Comparison of ENCODE assay signal across 10 cellular contexts in genomic region chr4:102761902-102762301, GRCh38. TPM values are rescaled to one million over a fixed set of nuclear protein-coding genes. Genes with fewer than 3 reads are reported as not detected.
DNase-seq lines count a peak whose midpoint lies in the region; ATAC-seq, FAIRE-seq and TF ChIP-seq lines count a peak whose summit lies in the region.
"Had no signal": no experiment of that assay in that cellular context is flagged by ENCODE, and none has a peak within 500 bp of the region (broad histone marks: within the 10 kb centered on the region; RNA-seq: fewer than 3 reads in every experiment).

No MANE protein-coding gene starts in this region.

- ATAC-seq in CD4-positive, CD25-positive, alpha-beta regulatory T cell (ENCODE audit: low read depth in 2 of 2), result no peak
- ATAC-seq in GM18907 (IDR thresholded peaks at IDR 0.05; ENCODE audit: unreplicated experiment), result no peak

- H3K27me3 ChIP-seq in CD4-positive, CD25-positive, alpha-beta regulatory T cell (ENCODE audit: control insufficient read depth, insufficient read depth, low read length), result no peaks in the 10 kb centered on the region
- peaks cover 8% of the 10 kb centered on the region for H3K27me3 ChIP-seq in HUES6 (ENCODE audit: control insufficient read depth, insufficient read depth, low read length)
- H3K27me3 ChIP-seq in dorsolateral prefrontal cortex, result no peaks in the 10 kb centered on the region

- H3K9me3 Mint-ChIP-seq in CD4-positive, CD25-positive, alpha-beta regulatory T cell, result no peaks in the 10 kb centered on the region
- H3K9me3 Mint-ChIP-seq in neural crest cell, result no peaks in the 10 kb centered on the region

- TF ChIP-seq CTCF in dorsolateral prefrontal cortex (IDR thresholded peaks at IDR 0.05 in 54 of 56, conservative IDR thresholded peaks at IDR 0.05 in 2 of 56; ENCODE audit: low read depth in 1 of 56, partially characterized antibody in 56 of 56) (no peak), neural crest cell (conservative IDR thresholded peaks at IDR 0.05) (no peak)

- no peak overlapping the region for H3K27ac ChIP-seq in CD4-positive, CD25-positive, alpha-beta regulatory T cell (ENCODE audit: insufficient read depth, low read length, poor library complexity, severe bottlenecking)
- no peak overlapping the region for H3K27ac ChIP-seq in HUES6 (ENCODE audit: low read depth, low read length)
- H3K27ac ChIP-seq in dorsolateral prefrontal cortex, result peak overlapping the region in 21 of 59 donors; percentile 53 to 93 (median 85)

- H3K9me3 ChIP-seq in CD4-positive, CD25-positive, alpha-beta regulatory T cell (ENCODE audit: control insufficient read depth in 2 of 2, low read length in 2 of 2), result no peaks in the 10 kb centered on the region
- H3K9me3 ChIP-seq in HUES6 (ENCODE audit: control insufficient read depth, insufficient read depth, low read depth, low read length), result no peaks in the 10 kb centered on the region

- peaks cover 27 to 41% (median 34%) of the 10 kb centered on the region in 4 donors for H3K4me1 Mint-ChIP-seq in CD4-positive, CD25-positive, alpha-beta regulatory T cell
- H3K4me1 Mint-ChIP-seq in neural crest cell, result peaks cover 24% of the 10 kb centered on the region

- H3K27me3 Mint-ChIP-seq in CD4-positive, CD25-positive, alpha-beta regulatory T cell, result peaks cover 17% of the 10 kb centered on the region
- H3K27me3 Mint-ChIP-seq in neural crest cell (ENCODE audit: low read depth), result peaks cover 5% of the 10 kb centered on the region

- no peak for FAIRE-seq in RCC 7860 (lab: Jason Lieb, UNC)

- H3K4me3 ChIP-seq in CD4-positive, CD25-positive, alpha-beta regulatory T cell (ENCODE audit: low read depth, low read length), result peak overlapping the region; percentile 98
- H3K4me3 ChIP-seq in HUES6 (ENCODE audit: low read depth, low read length) (peak overlapping the region; percentile 93), dorsolateral prefrontal cortex (peak overlapping the region; percentile 63 to 100 (median 95))

- H3K4me1 ChIP-seq in CD4-positive, CD25-positive, alpha-beta regulatory T cell (ENCODE audit: control insufficient read depth, insufficient read depth, low read length, poor library complexity, severe bottlenecking), result peaks cover 18% of the 10 kb centered on the region
- H3K4me1 ChIP-seq in HUES6 (ENCODE audit: control insufficient read depth, insufficient read depth, low read length), result peaks cover 13% of the 10 kb centered on the region

- H3K36me3 ChIP-seq in CD4-positive, CD25-positive, alpha-beta regulatory T cell (ENCODE audit: control insufficient read depth, insufficient read depth, low read length), result no peaks in the 10 kb centered on the region
- H3K36me3 ChIP-seq in HUES6 (ENCODE audit: control insufficient read depth, insufficient read depth, low read length), result no peaks in the 10 kb centered on the region

- no peak for DNase-seq in CD4-positive, CD25-positive, alpha-beta regulatory T cell
- DNase-seq in dorsolateral prefrontal cortex, result no peak
- no peak for DNase-seq in neural crest cell (ENCODE audit: low read depth, low spot score)
- DNase-seq in NCI-H446 treated with DMSO at 0.1 percent for 48 hours (lab: John Stamatoyannopoulos, UW), result no peak
- DNase-seq in RCC 7860 (ENCODE audit: low spot score), result no peak
- DNase-seq in stimulated activated naive CD4-positive, alpha-beta T cell treated with Interleukin-2 at 50 U/mL for 16 hours (lab: John Stamatoyannopoulos, UW), result no peak
- DNase-seq: GDM1, SW 1271 had no signal

- H3K27ac Mint-ChIP-seq in CD4-positive, CD25-positive, alpha-beta regulatory T cell, result peak overlapping the region in 1 of 3 donors; percentile 84
- H3K27ac Mint-ChIP-seq in neural crest cell (ENCODE audit: unreplicated experiment), result no peak overlapping the region

- H3K4me3 Mint-ChIP-seq in CD4-positive, CD25-positive, alpha-beta regulatory T cell, result peak overlapping the region; percentile 94 to 98 (median 98)
- peak overlapping the region; percentile 98 for H3K4me3 Mint-ChIP-seq in neural crest cell

- no peaks in the 10 kb centered on the region for H3K36me3 Mint-ChIP-seq in CD4-positive, CD25-positive, alpha-beta regulatory T cell
- peaks cover 2% of the 10 kb centered on the region for H3K36me3 Mint-ChIP-seq in neural crest cell (ENCODE audit: low read depth)

- intact Hi-C loops in dorsolateral prefrontal cortex (cut with DNase I), result loop anchor here (1.0 to 10.0 kb wide), 5 partner anchors 64 to 257 kb away; partner anchors contain the start of genes CISD2 (in 2 of the 2), NFKB1 (in 1 of the 2) and UBE2D3 (in 1 of the 2)

- no peak overlapping the region for H3K9ac ChIP-seq in HUES6 (ENCODE audit: low read length)

RNA-seq across cellular contexts. Expression of gene MANBA, which starts 1.1 kb away (rescaled TPM):
- 21.2 TPM for total RNA-seq in CD4-positive, CD25-positive, alpha-beta regulatory T cell
- polyA plus RNA-seq in CD4-positive, CD25-positive, alpha-beta regulatory T cell, result 10 to 100 TPM; 10.7 to 17.4 (median 15.2) TPM
- 10 to 100 TPM; 18.6 to 39.4 (median 27.7) TPM for total RNA-seq in dorsolateral prefrontal cortex
- total RNA-seq in neural crest cell, result 18.4 and 19.5 TPM in 2 replicates
